ENCODE assay signal across 6 cellular contexts in the genomic region with DNA sequence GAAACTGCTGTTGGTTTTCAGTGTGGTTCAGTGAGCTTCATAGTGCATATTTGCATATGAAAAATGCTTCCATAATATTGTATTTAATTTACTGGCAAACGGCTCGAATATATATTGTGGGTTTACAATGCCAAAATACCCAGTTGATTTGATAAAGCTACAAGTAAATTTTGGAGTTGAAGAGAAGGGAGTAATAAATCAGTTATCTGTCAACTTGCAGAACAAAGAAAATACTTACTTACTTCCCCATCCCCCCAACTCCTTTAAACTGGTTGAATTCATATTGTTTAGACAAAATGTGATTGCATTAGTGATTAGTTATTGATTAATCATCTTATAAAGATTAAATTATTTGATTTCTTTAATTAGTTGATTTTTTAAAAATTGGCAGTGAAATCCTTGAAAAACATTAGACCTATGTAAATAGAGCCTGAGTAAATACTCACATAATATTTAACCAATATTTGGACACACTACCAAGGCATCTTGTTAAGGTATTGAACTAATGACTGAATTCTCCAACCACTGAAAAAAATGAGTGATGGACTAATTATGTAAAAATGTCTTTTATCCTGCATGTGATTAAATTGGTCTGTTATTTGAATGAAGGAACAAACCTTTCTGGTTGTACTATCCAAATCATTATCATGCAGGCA.
"Had no signal": no experiment of that assay in that cellular context is flagged by ENCODE, and none has a peak within 500 bp of the region (broad histone marks: within the 10 kb centered on the region; RNA-seq: fewer than 3 reads in every experiment).

No MANE protein-coding gene starts in this region.

- H3K4me3 ChIP-seq: GM23338, HAP-1 had no signal

- H3K27ac Mint-ChIP-seq: GM23338, IgD-negative memory B cell had no signal

- DNase-seq: H7, KBM-7 had no signal

- H3K4me1 Mint-ChIP-seq: GM23338, IgD-negative memory B cell had no signal

- H3K36me3 Mint-ChIP-seq: IgD-negative memory B cell had no signal

- H3K4me3 Mint-ChIP-seq: GM23338, IgD-negative memory B cell had no signal

- H3K27ac ChIP-seq: KMS-11 had no signal

- H3K27me3 Mint-ChIP-seq: IgD-negative memory B cell had no signal
